13 cellular contexts compared by ENCODE assay signal in genomic region chr3:45667569-45667967, GRCh38. TPM values are rescaled to one million over a fixed set of nuclear protein-coding genes. Genes with fewer than 3 reads are reported as not detected.
A peak's percentile ranks its signal among the peaks of the same experiment; 100 is the strongest.
DNase-seq lines count a peak whose midpoint lies in the region; ATAC-seq and TF ChIP-seq lines count a peak whose summit lies in the region.
"Had no signal": no experiment of that assay in that cellular context is flagged by ENCODE, and none has a peak within 500 bp of the region (broad histone marks: within the 10 kb centered on the region; RNA-seq: fewer than 3 reads in every experiment).

No MANE protein-coding gene starts in this region.

- 94 to 96% methylated on average over 1 of the region's 1 CpG for WGBS in heart right ventricle, 2 donors
- 93% methylated on average over 1 of the region's 1 CpG for WGBS in right cardiac atrium
- WGBS in mesodermal cell (ENCODE audit: insufficient coverage in 2 of 2), 2 experiments, result 83 to 88% methylated on average over 1 of the region's 1 CpG

- DNase-seq in heart right ventricle, result no peak
- DNase-seq in right cardiac atrium, result no peak
- no peak for DNase-seq in activated naive CD8-positive, alpha-beta T cell treated with anti-CD3 and anti-CD28 coated beads for 36 hours
- DNase-seq in vagina (ENCODE audit: extremely low spot score in 2 of 2), result no peak
- no peak for DNase-seq in Peyer's patch
- DNase-seq in NK-92 treated with Interleukin-12 subunit alpha and Interleukin-12 subunit beta, amount 100 ng/mL, for 24 hours (lab: John Stamatoyannopoulos, UW), result no peak
- DNase-seq: DND-41, MM.1S, NCI-H2107 had no signal

- H3K4me1 ChIP-seq in heart right ventricle (peaks cover 10 to 76% (median 61%) of the 10 kb centered on the region in 9 donors), right cardiac atrium (ENCODE audit: control insufficient read depth, insufficient read depth, low read length) (peaks cover 8% of the 10 kb centered on the region), mesodermal cell (ENCODE audit: control insufficient read depth, insufficient read depth, low read length, poor library complexity, severe bottlenecking) (peaks cover 14% of the 10 kb centered on the region), vagina (peaks cover 79% of the 10 kb centered on the region), Peyer's patch (peaks cover 0 to 11% (median 0%) of the 10 kb centered on the region in 4 donors)

- peak overlapping the region; percentile 80 for H3K27ac Mint-ChIP-seq in activated naive CD8-positive, alpha-beta T cell treated with anti-CD3 and anti-CD28 coated beads for 36 hours

- H3K4me3 Mint-ChIP-seq in activated naive CD8-positive, alpha-beta T cell treated with anti-CD3 and anti-CD28 coated beads for 36 hours, result no peak overlapping the region
- H3K4me3 Mint-ChIP-seq: central memory CD8-positive, alpha-beta T cell had no signal

- no peaks in the 10 kb centered on the region for H3K9me3 ChIP-seq in heart right ventricle
- no peaks in the 10 kb centered on the region for H3K9me3 ChIP-seq in right cardiac atrium (ENCODE audit: control insufficient read depth, low read length)
- no peaks in the 10 kb centered on the region for H3K9me3 ChIP-seq in mesodermal cell (ENCODE audit: control insufficient read depth, low read length)
- H3K9me3 ChIP-seq in vagina, result no peaks in the 10 kb centered on the region
- no peaks in the 10 kb centered on the region for H3K9me3 ChIP-seq in Peyer's patch
- H3K9me3 ChIP-seq: pancreas had no signal

- no peak for ATAC-seq in heart right ventricle
- no peak for ATAC-seq in right cardiac atrium
- ATAC-seq in HG02798 (IDR thresholded peaks at IDR 0.05; ENCODE audit: poor library complexity, unreplicated experiment), result no peak

- H3K36me3 Mint-ChIP-seq in activated naive CD8-positive, alpha-beta T cell treated with anti-CD3 and anti-CD28 coated beads for 36 hours, result peaks cover 40% of the 10 kb centered on the region

- TF ChIP-seq CTCF in heart right ventricle (IDR thresholded peaks at IDR 0.05) (no peak), vagina (IDR thresholded peaks at IDR 0.05) (no peak), Peyer's patch (IDR thresholded peaks at IDR 0.05) (no peak)

- H3K9me3 Mint-ChIP-seq in activated naive CD8-positive, alpha-beta T cell treated with anti-CD3 and anti-CD28 coated beads for 36 hours, result no peaks in the 10 kb centered on the region
- H3K9me3 Mint-ChIP-seq: central memory CD8-positive, alpha-beta T cell had no signal

- H3K27me3 ChIP-seq in heart right ventricle, result no peaks in the 10 kb centered on the region
- H3K27me3 ChIP-seq in right cardiac atrium (ENCODE audit: control insufficient read depth, insufficient read depth), result no peaks in the 10 kb centered on the region
- no peaks in the 10 kb centered on the region for H3K27me3 ChIP-seq in vagina
- H3K27me3 ChIP-seq in Peyer's patch, result no peaks in the 10 kb centered on the region
- H3K27me3 ChIP-seq: pancreas had no signal

- H3K36me3 ChIP-seq in heart right ventricle, result peaks cover 0 to 63% (median 4%) of the 10 kb centered on the region in 9 donors
- peaks cover 23% of the 10 kb centered on the region for H3K36me3 ChIP-seq in mesodermal cell (ENCODE audit: control insufficient read depth, insufficient read depth, low read length)
- peaks cover 0 to 5% of the 10 kb centered on the region in 2 donors for H3K36me3 ChIP-seq in vagina
- peaks cover 0 to 40% (median 0%) of the 10 kb centered on the region in 3 donors for H3K36me3 ChIP-seq in Peyer's patch

- H3K27me3 Mint-ChIP-seq in activated naive CD8-positive, alpha-beta T cell treated with anti-CD3 and anti-CD28 coated beads for 36 hours, result no peaks in the 10 kb centered on the region
- H3K27me3 Mint-ChIP-seq: central memory CD8-positive, alpha-beta T cell had no signal

- intact Hi-C loops in heart right ventricle (cut with DNase I), result loop anchor here in 3 of 10 donors (10.0 kb wide), 1 partner anchor 633 kb away; no protein-coding TSS in a partner anchor
- intact Hi-C loops in right cardiac atrium (cut with DNase I), result no loop called here
- intact Hi-C loops in vagina (cut with DNase I), result no loop called here

- TF ChIP-seq POLR2A in vagina (IDR thresholded peaks at IDR 0.05) (no peak), Peyer's patch (IDR thresholded peaks at IDR 0.05) (no peak)

- H3K27ac ChIP-seq in heart right ventricle (peak overlapping the region in 8 of 10 donors; percentile 16 to 74 (median 45)), right cardiac atrium (ENCODE audit: low read length) (no peak overlapping the region), mesodermal cell (ENCODE audit: low read depth, low read length, severe bottlenecking) (peak overlapping the region; percentile 57), vagina (peak overlapping the region; percentile 63), Peyer's patch (peak overlapping the region in 1 of 4 donors; percentile 26)

- H3K4me1 Mint-ChIP-seq in activated naive CD8-positive, alpha-beta T cell treated with anti-CD3 and anti-CD28 coated beads for 36 hours, result peaks cover 49% of the 10 kb centered on the region

- H3K4me3 ChIP-seq in heart right ventricle, result no peak overlapping the region
- H3K4me3 ChIP-seq in right cardiac atrium (ENCODE audit: low read length), result no peak overlapping the region
- H3K4me3 ChIP-seq in mesodermal cell (ENCODE audit: extremely low read depth, insufficient read depth, low read length, poor library complexity, severe bottlenecking), result no peak overlapping the region
- no peak overlapping the region for H3K4me3 ChIP-seq in vagina
- no peak overlapping the region for H3K4me3 ChIP-seq in Peyer's patch
- H3K4me3 ChIP-seq: pancreas had no signal

RNA-seq across cellular contexts. Expression of gene SACM1L, which starts 21.6 kb away (rescaled TPM):
- 10 to 100 TPM; 22.2 to 28.7 (median 23.6) TPM for total RNA-seq in heart right ventricle
- 10 to 100 TPM; 15.4 to 27.5 TPM for polyA plus RNA-seq in heart right ventricle
- 10 to 100 TPM; 26.9 to 32.0 (median 29.5) TPM for total RNA-seq in right cardiac atrium
- polyA plus RNA-seq in right cardiac atrium, result 17.0 TPM
- total RNA-seq in activated naive CD8-positive, alpha-beta T cell treated with anti-CD3 and anti-CD28 coated beads for 36 hours, result 100 to 1,000 TPM in 1 of 2 experiments, 10 to 100 TPM in 1; 99.3 to 101 TPM
- 35.1 TPM for polyA plus RNA-seq in mesodermal cell (2013, experiment 1 of 2)
- 37.1 TPM for polyA plus RNA-seq in mesodermal cell (2013, experiment 2 of 2)
- 32.7 TPM for total RNA-seq in vagina
- 10 to 100 TPM; 42.0 to 79.2 (median 59.2) TPM for total RNA-seq in Peyer's patch
